In genomic region chr2:16090650-16091575, GRCh38 we compare ENCODE assay signal across 23 cellular contexts.
"Had no signal": no experiment of that assay in that cellular context is flagged by ENCODE, and none has a peak within 500 bp of the region (broad histone marks: within the 10 kb centered on the region; RNA-seq: fewer than 3 reads in every experiment).

No MANE protein-coding gene starts in this region.

- ATAC-seq: activated T-helper 17 cell treated with anti-CD3 and anti-CD28 coated beads, Interleukin-2, amount 50 U/mL, for 72 hours had no signal

- H3K36me3 Mint-ChIP-seq: activated naive CD8-positive, alpha-beta T cell treated with anti-CD3 and anti-CD28 coated beads, Interleukin-2, amount 10 ng/mL, durations not matched to agents 7 days and 5 days had no signal

- H3K9ac ChIP-seq: KMS-11 had no signal

- H3K4me1 ChIP-seq: adrenal gland had no signal

- H3K27ac Mint-ChIP-seq: activated CD4-positive, alpha-beta memory T cell treated with anti-CD3 and anti-CD28 coated beads, Interleukin-2, amount 10 ng/mL, durations not matched to agents 7 days and 5 days; activated naive CD8-positive, alpha-beta T cell treated with anti-CD3 and anti-CD28 coated beads, Interleukin-2, amount 10 ng/mL, durations not matched to agents 7 days and 5 days; activated T-helper 17 cell treated with anti-CD3 and anti-CD28 coated beads, Interleukin-2, amount 50 U/mL, for 72 hours had no signal

- DNase-seq: activated CD4-positive, alpha-beta memory T cell treated with anti-CD3 and anti-CD28 coated beads, Interleukin-2, amount 10 ng/mL, durations not matched to agents 7 days and 5 days; activated CD4-positive, alpha-beta T cell treated with anti-CD3 and anti-CD28 coated beads, Interleukin-2, amount 50 U/mL, for 1 hour; activated CD4-positive, CD25-positive, alpha-beta regulatory T cell; activated gamma-delta T cell; activated naive CD4-positive, alpha-beta T cell treated with anti-CD3 and anti-CD28 coated beads, Interleukin-2, amount 50 U/mL, for 16 hours; activated naive CD8-positive, alpha-beta T cell treated with anti-CD3 and anti-CD28 coated beads, Interleukin-2, amount 10 ng/mL, durations not matched to agents 7 days and 5 days; activated T-cell treated with anti-CD3 and anti-CD28 coated beads for 4 hours; activated T-cell treated with anti-CD3 and anti-CD28 coated beads, Interleukin-2, amount 50 U/mL, for 48 hours; adrenal gland; anterior cingulate cortex; caudate nucleus; NCI-H1092; NCI-H1930; NCI-H345; NCI-H510A; NCI-H69; Peyer's patch; SHP77; T-helper 1 cell had no signal

- H3K27me3 Mint-ChIP-seq: activated CD4-positive, alpha-beta memory T cell treated with anti-CD3 and anti-CD28 coated beads, Interleukin-2, amount 10 ng/mL, durations not matched to agents 7 days and 5 days; activated naive CD8-positive, alpha-beta T cell treated with anti-CD3 and anti-CD28 coated beads, Interleukin-2, amount 10 ng/mL, durations not matched to agents 7 days and 5 days; activated T-helper 17 cell treated with anti-CD3 and anti-CD28 coated beads, Interleukin-2, amount 50 U/mL, for 72 hours had no signal

- H3K4me3 Mint-ChIP-seq: activated CD4-positive, alpha-beta memory T cell treated with anti-CD3 and anti-CD28 coated beads, Interleukin-2, amount 10 ng/mL, durations not matched to agents 7 days and 5 days; activated naive CD8-positive, alpha-beta T cell treated with anti-CD3 and anti-CD28 coated beads, Interleukin-2, amount 10 ng/mL, durations not matched to agents 7 days and 5 days; activated T-helper 17 cell treated with anti-CD3 and anti-CD28 coated beads, Interleukin-2, amount 50 U/mL, for 72 hours had no signal

- H3K9me3 ChIP-seq: adrenal gland, Peyer's patch had no signal

- H3K4me3 ChIP-seq: adrenal gland, Peyer's patch had no signal

- H3K27ac ChIP-seq: adrenal gland, KMS-11, Peyer's patch, RWPE1, VCaP had no signal

- H3K27me3 ChIP-seq: adrenal gland, Peyer's patch had no signal

- H3K4me2 ChIP-seq: KMS-11 had no signal

- H3K36me3 ChIP-seq: adrenal gland, Peyer's patch had no signal

- H3K4me1 Mint-ChIP-seq: activated CD4-positive, alpha-beta memory T cell treated with anti-CD3 and anti-CD28 coated beads, Interleukin-2, amount 10 ng/mL, durations not matched to agents 7 days and 5 days; activated naive CD8-positive, alpha-beta T cell treated with anti-CD3 and anti-CD28 coated beads, Interleukin-2, amount 10 ng/mL, durations not matched to agents 7 days and 5 days; activated T-helper 17 cell treated with anti-CD3 and anti-CD28 coated beads, Interleukin-2, amount 50 U/mL, for 72 hours had no signal

- H3K9me3 Mint-ChIP-seq: activated CD4-positive, alpha-beta memory T cell treated with anti-CD3 and anti-CD28 coated beads, Interleukin-2, amount 10 ng/mL, durations not matched to agents 7 days and 5 days; activated naive CD8-positive, alpha-beta T cell treated with anti-CD3 and anti-CD28 coated beads, Interleukin-2, amount 10 ng/mL, durations not matched to agents 7 days and 5 days; activated T-helper 17 cell treated with anti-CD3 and anti-CD28 coated beads, Interleukin-2, amount 50 U/mL, for 72 hours had no signal
